24 cellular contexts compared by ENCODE assay signal in genomic region chr4:120682981-120683380, GRCh38.
"Had no signal": no experiment of that assay in that cellular context is flagged by ENCODE, and none has a peak within 500 bp of the region (broad histone marks: within the 10 kb centered on the region; RNA-seq: fewer than 3 reads in every experiment).

No MANE protein-coding gene starts in this region.

- H3K4me3 ChIP-seq: adrenal gland, esophagus squamous epithelium, prostate gland, tibial nerve had no signal

- H3K9me3 Mint-ChIP-seq: activated CD4-positive, alpha-beta memory T cell treated with anti-CD3 and anti-CD28 coated beads for 36 hours; activated T-helper 2 cell treated with anti-CD3 and anti-CD28 coated beads, Interferon-gamma antibody, Interleukin-2, Interleukin-4, amounts not matched to agents 10 μg/mL and 5 μg/mL and 100 μg/mL, durations not matched to agents 14 hours and 24 hours and 36 hours; central memory CD8-positive, alpha-beta T cell; nephron progenitor cell had no signal

- H3K36me3 Mint-ChIP-seq: activated CD4-positive, alpha-beta memory T cell treated with anti-CD3 and anti-CD28 coated beads for 36 hours; activated CD8-positive, alpha-beta memory T cell treated with anti-CD3 and anti-CD28 coated beads, Interleukin-2, amount 10 ng/mL, durations not matched to agents 7 days and 5 days; brain had no signal

- H3K36me3 ChIP-seq: adrenal gland, esophagus squamous epithelium, prostate gland had no signal

- H3K9me3 ChIP-seq: adrenal gland, esophagus squamous epithelium, prostate gland had no signal

- H3K4me1 Mint-ChIP-seq: central memory CD8-positive, alpha-beta T cell had no signal

- DNase-seq: activated CD4-positive, alpha-beta memory T cell treated with anti-CD3 and anti-CD28 coated beads for 36 hours; activated CD4-positive, alpha-beta T cell treated with anti-CD3 and anti-CD28 coated beads for 36 hours; activated CD8-positive, alpha-beta memory T cell treated with anti-CD3 and anti-CD28 coated beads, Interleukin-2, amount 10 ng/mL, durations not matched to agents 7 days and 5 days; activated naive CD4-positive, alpha-beta T cell treated with anti-CD3 and anti-CD28 coated beads, Interleukin-2, amount 50 U/mL, for 16 hours; activated T-cell treated with anti-CD3 and anti-CD28 coated beads, Interleukin-2, amount 50 U/mL, for 1 hour; adrenal gland; cortex of kidney; effector CD8-positive, alpha-beta T cell; esophagus squamous epithelium; foreskin keratinocyte; glutamatergic neuron; mesendoderm; nephron progenitor cell; occipital lobe; right cardiac atrium; small intestine; stimulated activated CD4-positive, alpha-beta T cell treated with anti-CD3 and anti-CD28 coated beads, Interleukin-4, amount 100 ng/mL, for 24 hours; stimulated activated naive CD4-positive, alpha-beta T cell; substantia nigra had no signal

- H3K4me1 ChIP-seq: adrenal gland, esophagus squamous epithelium, foreskin keratinocyte, prostate gland, tibial nerve had no signal

- H3K4me3 Mint-ChIP-seq: activated CD4-positive, alpha-beta memory T cell treated with anti-CD3 and anti-CD28 coated beads for 36 hours; activated CD4-positive, alpha-beta T cell treated with anti-CD3 and anti-CD28 coated beads for 36 hours; activated CD8-positive, alpha-beta memory T cell treated with anti-CD3 and anti-CD28 coated beads, Interleukin-2, amount 10 ng/mL, durations not matched to agents 7 days and 5 days; brain; central memory CD8-positive, alpha-beta T cell; nephron progenitor cell had no signal

- H3K27ac Mint-ChIP-seq: activated CD4-positive, alpha-beta memory T cell treated with anti-CD3 and anti-CD28 coated beads for 36 hours; activated CD4-positive, alpha-beta T cell treated with anti-CD3 and anti-CD28 coated beads for 36 hours; activated CD8-positive, alpha-beta memory T cell treated with anti-CD3 and anti-CD28 coated beads, Interleukin-2, amount 10 ng/mL, durations not matched to agents 7 days and 5 days; activated T-helper 2 cell treated with anti-CD3 and anti-CD28 coated beads, Interferon-gamma antibody, Interleukin-2, Interleukin-4, amounts not matched to agents 10 μg/mL and 5 μg/mL and 100 μg/mL, durations not matched to agents 14 hours and 24 hours and 36 hours; brain; nephron progenitor cell had no signal

- H3K27me3 ChIP-seq: adrenal gland, esophagus squamous epithelium, foreskin keratinocyte, tibial nerve had no signal

- H3K27me3 Mint-ChIP-seq: brain had no signal
